12 cellular contexts compared by ENCODE assay signal in genomic region chr15:31297221-31297879, GRCh38. TPM values are rescaled to one million over a fixed set of nuclear protein-coding genes. Genes with fewer than 3 reads are reported as not detected.
A peak's percentile ranks its signal among the peaks of the same experiment; 100 is the strongest.
DNase-seq lines count a peak whose midpoint lies in the region; ATAC-seq and TF ChIP-seq lines count a peak whose summit lies in the region.
"Had no signal": no experiment of that assay in that cellular context is flagged by ENCODE, and none has a peak within 500 bp of the region (broad histone marks: within the 10 kb centered on the region; RNA-seq: fewer than 3 reads in every experiment).

No MANE protein-coding gene starts in this region.

- CTCF ChIA-PET in Panc1 (lab: Charles Lee), result no interaction called here

- H3K27me3 ChIP-seq in Panc1 (ENCODE audit: control insufficient read depth, insufficient read depth, low read length) (peaks cover 2% of the 10 kb centered on the region; the same call in 1 of the 2 replicates), duodenal mucosa (ENCODE audit: control insufficient read depth in 1 of 2, insufficient read depth in 2 of 2, low read length in 2 of 2) (no peaks in the 10 kb centered on the region), mucosa of stomach (ENCODE audit: control insufficient read depth, insufficient read depth, low read length) (no peaks in the 10 kb centered on the region), transverse colon (no peaks in the 10 kb centered on the region)

- TF ChIP-seq POLR2A in transverse colon (IDR thresholded peaks at IDR 0.05), result no peak

- no TSS peak for BruUV-seq in Panc1 (replicated peaks; lab: Mats Ljungman, UMichigan)

- TF ChIP-seq CTCF in Panc1 (IDR thresholded peaks at IDR 0.05) (no peak), transverse colon (IDR thresholded peaks at IDR 0.05) (no peak)

- H3K27ac ChIP-seq in Panc1 (ENCODE audit: low read length) (peak overlapping the region; percentile 77), duodenal mucosa (ENCODE audit: low read depth, low read length) (peak overlapping the region; percentile 39), transverse colon (peak overlapping the region; percentile 60 to 73 (median 66))
- H3K27ac ChIP-seq: HL-60 had no signal

- H3K9me3 ChIP-seq in Panc1 (ENCODE audit: control insufficient read depth, insufficient read depth, low read depth, low read length), result no peaks in the 10 kb centered on the region
- H3K9me3 ChIP-seq in duodenal mucosa (ENCODE audit: control insufficient read depth in 1 of 2, low read length in 2 of 2), result no peaks in the 10 kb centered on the region
- H3K9me3 ChIP-seq in mucosa of stomach (ENCODE audit: control insufficient read depth, low read length), result no peaks in the 10 kb centered on the region
- H3K9me3 ChIP-seq in transverse colon, result no peaks in the 10 kb centered on the region

- H3K4me1 ChIP-seq in Panc1 (ENCODE audit: control insufficient read depth, insufficient read depth, low read length), result peaks cover 23% of the 10 kb centered on the region
- peaks cover 16 to 28% of the 10 kb centered on the region in 2 donors for H3K4me1 ChIP-seq in duodenal mucosa (ENCODE audit: control insufficient read depth in 1 of 2, insufficient read depth in 2 of 2, low read length in 2 of 2)
- H3K4me1 ChIP-seq in mucosa of stomach (ENCODE audit: control insufficient read depth, insufficient read depth, low read length), result peaks cover 64% of the 10 kb centered on the region
- H3K4me1 ChIP-seq in transverse colon, result peaks cover 0 to 27% (median 13%) of the 10 kb centered on the region in 4 donors

- in situ Hi-C loops in Panc1 (cut with HindIII; ENCODE audit: low pct_unique_long_range_greater_than_20kb, low sequenced_read_pairs) (no loop called here), transverse colon (cut with MboI; ENCODE audit: low pct_ligation_motif_present in 1 of 4, low pct_unique_long_range_greater_than_20kb in 1 of 4, low sequenced_read_pairs in 3 of 4) (no loop called here)

- POLR2A ChIA-PET in Panc1 (lab: Charles Lee), result interaction anchor here (0.9 kb wide), 1 partner anchor 76 kb away, joined by 3 read pairs; no protein-coding TSS in a partner anchor

- H3K4me3 ChIP-seq in Panc1 (ENCODE audit: low read depth in 2 of 2, low read length in 2 of 2) (no peak overlapping the region), duodenal mucosa (ENCODE audit: low read depth in 1 of 2, low read length in 2 of 2) (no peak overlapping the region), mucosa of stomach (ENCODE audit: low read length) (no peak overlapping the region), transverse colon (no peak overlapping the region)

- TF ChIP-seq EP300 in transverse colon (IDR thresholded peaks at IDR 0.05; ENCODE audit: low read depth), result no peak

- 71 to 75% methylated on average over 4 to 10 of the region's 10 CpGs for WGBS in transverse colon (ENCODE audit: low coverage in 1 of 2), 2 donors

- H3K36me3 ChIP-seq in Panc1 (ENCODE audit: control insufficient read depth, insufficient read depth, low read length) (no peaks in the 10 kb centered on the region), duodenal mucosa (ENCODE audit: control insufficient read depth in 1 of 2, insufficient read depth in 2 of 2, low read length in 2 of 2) (no peaks in the 10 kb centered on the region), mucosa of stomach (ENCODE audit: control insufficient read depth, insufficient read depth, low read length) (no peaks in the 10 kb centered on the region), transverse colon (no peaks in the 10 kb centered on the region)

- peak overlapping the region; percentile 6 to 10 for H3K9ac ChIP-seq in duodenal mucosa (ENCODE audit: low read depth in 1 of 2, low read length in 2 of 2)
- peak overlapping the region; percentile 26 for H3K9ac ChIP-seq in mucosa of stomach (ENCODE audit: low read length)

- intact Hi-C loops in Panc1 (cut with micrococcal nuclease; ENCODE audit: unreplicated experiment), result no loop called here
- intact Hi-C loops in transverse colon (cut with DNase I; ENCODE audit: low total_unique reads), result no loop called here
- intact Hi-C loops in left cardiac atrium (cut with DNase I), result no loop called here

- ATAC-seq in Panc1, result no peak
- ATAC-seq in HG03460 (IDR thresholded peaks at IDR 0.05; ENCODE audit: unreplicated experiment), result no peak
- no peak for ATAC-seq in GM19035 (IDR thresholded peaks at IDR 0.05; ENCODE audit: unreplicated experiment)
- ATAC-seq in left cardiac atrium, result no peak

- DNase-seq in Panc1 (ENCODE audit: low read depth, low spot score) (no peak), transverse colon (no peak), left cardiac atrium (no peak)
- DNase-seq: activated naive CD4-positive, alpha-beta T cell treated with anti-CD3 and anti-CD28 coated beads, Interleukin-2, amount 10 ng/mL, durations not matched to agents 7 days and 5 days; GOT3; mesenchymal stem cell; T-helper 9 cell had no signal

RNA-seq across cellular contexts. Expression of gene KLF13, which starts 29.3 kb away (rescaled TPM):
- total RNA-seq in Panc1 (2021; ENCODE audit: unreplicated experiment) (78.6 TPM), transverse colon (10 to 100 TPM; 39.0 to 81.2 (median 68.8) TPM), left cardiac atrium (10 to 100 TPM; 34.5 to 69.9 TPM)
- polyA plus RNA-seq in Panc1 (2012; ENCODE audit: insufficient read length), result 91.5 TPM
